8 cellular contexts compared by ENCODE assay signal in genomic region chr13:75372517-75372916, GRCh38.
DNase-seq lines count a peak whose midpoint lies in the region; ATAC-seq and TF ChIP-seq lines count a peak whose summit lies in the region.

No MANE protein-coding gene starts in this region.

- peaks cover 4% of the 10 kb centered on the region for H3K79me2 ChIP-seq in smooth muscle cell (ENCODE audit: low read depth)

- CTCF ChIA-PET in activated CD8-positive, alpha-beta T cell treated with anti-CD3 and anti-CD28 coated beads, Interleukin-2, amount 10 ng/mL, durations not matched to agents 7 days and 5 days (lab: Charles Lee) = interaction anchor here (0.8 to 2.9 kb wide), 19 partner anchors 8 to 497 kb away, joined by 3 to 14 read pairs (median 4); partner anchors contain the start of genes TBC1D4 and UCHL3

- DNase-seq in AG09309 (ENCODE audit: low read depth) (no peak), NCI-H1694 (lab: John Stamatoyannopoulos, UW) (peak; percentile 53), right cardiac atrium (no peak), smooth muscle cell (lab: John Stamatoyannopoulos, UW; ENCODE audit: unreplicated experiment) (no peak), cortex of kidney (lab: John Stamatoyannopoulos, UW) (no peak)
- DNase-seq in activated CD8-positive, alpha-beta T cell treated with anti-CD3 and anti-CD28 coated beads, Interleukin-2, amount 10 ng/mL, durations not matched to agents 7 days and 5 days = no peak

- H3K36me3 ChIP-seq in smooth muscle cell (ENCODE audit: low read depth) = no peaks in the 10 kb centered on the region

- TF ChIP-seq CTCF in AG09309 (IDR thresholded peaks at IDR 0.05; ENCODE audit: control insufficient read depth, insufficient read depth, low read depth, low read length, missing control alignments) = peak; percentile 59
- TF ChIP-seq CTCF in smooth muscle cell (IDR thresholded peaks at IDR 0.05; ENCODE audit: borderline replicate concordance, insufficient read depth, poor library complexity, severe bottlenecking) = peak; percentile 76

- no peak overlapping the region for H2AFZ ChIP-seq in smooth muscle cell (ENCODE audit: low read depth)

- H3K9ac ChIP-seq in smooth muscle cell (ENCODE audit: low read depth) = no peak overlapping the region

- ATAC-seq in GM18498 (IDR thresholded peaks at IDR 0.05; ENCODE audit: unreplicated experiment) (peak; percentile 62), HG02798 (IDR thresholded peaks at IDR 0.05; ENCODE audit: poor library complexity, unreplicated experiment) (peak; percentile 76), right cardiac atrium (peak; percentile 45 to 55)
- ATAC-seq in activated CD8-positive, alpha-beta T cell treated with anti-CD3 and anti-CD28 coated beads, Interleukin-2, amount 10 ng/mL, durations not matched to agents 7 days and 5 days = peak; percentile 36

- intact Hi-C loops in right cardiac atrium (cut with DNase I) = loop anchor here (5.0 kb wide), 1 partner anchor 110 kb away; the partner anchor contains the start of gene TBC1D4 (in 4 of the 4)

- no peak overlapping the region for H3K27ac ChIP-seq in right cardiac atrium (ENCODE audit: low read length)
- H3K27ac ChIP-seq in smooth muscle cell (ENCODE audit: low read depth) = no peak overlapping the region

- H3K4me2 ChIP-seq in smooth muscle cell = no peak overlapping the region

- POLR2A ChIA-PET in activated CD8-positive, alpha-beta T cell treated with anti-CD3 and anti-CD28 coated beads, Interleukin-2, amount 10 ng/mL, durations not matched to agents 7 days and 5 days (lab: Charles Lee) = no interaction called here

- H3K4me1 ChIP-seq in right cardiac atrium (ENCODE audit: control insufficient read depth, insufficient read depth, low read length) (peaks cover 7% of the 10 kb centered on the region), smooth muscle cell (ENCODE audit: low read depth) (peaks cover 4% of the 10 kb centered on the region)

- H3K4me3 ChIP-seq in AG09309 (ENCODE audit: control insufficient read depth, low read depth, low read length) = no peak overlapping the region
- no peak overlapping the region for H3K4me3 ChIP-seq in right cardiac atrium (ENCODE audit: low read length)
- no peak overlapping the region for H3K4me3 ChIP-seq in smooth muscle cell

- no peaks in the 10 kb centered on the region for H4K20me1 ChIP-seq in smooth muscle cell (ENCODE audit: low read depth)

- no peaks in the 10 kb centered on the region for H3K9me3 ChIP-seq in right cardiac atrium (ENCODE audit: control insufficient read depth, low read length)
- no peaks in the 10 kb centered on the region for H3K9me3 ChIP-seq in smooth muscle cell (replicated peaks; ENCODE audit: low read depth)

- H3K36me3 Mint-ChIP-seq in activated CD8-positive, alpha-beta T cell treated with anti-CD3 and anti-CD28 coated beads, Interleukin-2, amount 10 ng/mL, durations not matched to agents 7 days and 5 days (ENCODE audit: low read depth) = no peaks in the 10 kb centered on the region

- no peaks in the 10 kb centered on the region for H3K9me3 Mint-ChIP-seq in activated CD8-positive, alpha-beta T cell treated with anti-CD3 and anti-CD28 coated beads, Interleukin-2, amount 10 ng/mL, durations not matched to agents 7 days and 5 days (ENCODE audit: insufficient read depth)

- H3K27me3 ChIP-seq in right cardiac atrium (ENCODE audit: control insufficient read depth, insufficient read depth) (no peaks in the 10 kb centered on the region), smooth muscle cell (ENCODE audit: low read depth) (no peaks in the 10 kb centered on the region)

- no peaks in the 10 kb centered on the region for H3F3A ChIP-seq in smooth muscle cell (ENCODE audit: low read depth)

- H3K4me3 Mint-ChIP-seq in activated CD8-positive, alpha-beta T cell treated with anti-CD3 and anti-CD28 coated beads, Interleukin-2, amount 10 ng/mL, durations not matched to agents 7 days and 5 days = no peak overlapping the region

- H3K27ac Mint-ChIP-seq in activated CD8-positive, alpha-beta T cell treated with anti-CD3 and anti-CD28 coated beads, Interleukin-2, amount 10 ng/mL, durations not matched to agents 7 days and 5 days = no peak overlapping the region

- H3K4me1 Mint-ChIP-seq in activated CD8-positive, alpha-beta T cell treated with anti-CD3 and anti-CD28 coated beads, Interleukin-2, amount 10 ng/mL, durations not matched to agents 7 days and 5 days (ENCODE audit: low read depth) = no peaks in the 10 kb centered on the region

- peaks cover 1% of the 10 kb centered on the region for H3K27me3 Mint-ChIP-seq in activated CD8-positive, alpha-beta T cell treated with anti-CD3 and anti-CD28 coated beads, Interleukin-2, amount 10 ng/mL, durations not matched to agents 7 days and 5 days (ENCODE audit: low read depth)

- 8% methylated on average over 1 of the region's 1 CpG for WGBS in right cardiac atrium
- WGBS in smooth muscle cell (ENCODE audit: low lambda C conversion rate) = 17% methylated on average over 1 of the region's 1 CpG
